In the genomic region with DNA sequence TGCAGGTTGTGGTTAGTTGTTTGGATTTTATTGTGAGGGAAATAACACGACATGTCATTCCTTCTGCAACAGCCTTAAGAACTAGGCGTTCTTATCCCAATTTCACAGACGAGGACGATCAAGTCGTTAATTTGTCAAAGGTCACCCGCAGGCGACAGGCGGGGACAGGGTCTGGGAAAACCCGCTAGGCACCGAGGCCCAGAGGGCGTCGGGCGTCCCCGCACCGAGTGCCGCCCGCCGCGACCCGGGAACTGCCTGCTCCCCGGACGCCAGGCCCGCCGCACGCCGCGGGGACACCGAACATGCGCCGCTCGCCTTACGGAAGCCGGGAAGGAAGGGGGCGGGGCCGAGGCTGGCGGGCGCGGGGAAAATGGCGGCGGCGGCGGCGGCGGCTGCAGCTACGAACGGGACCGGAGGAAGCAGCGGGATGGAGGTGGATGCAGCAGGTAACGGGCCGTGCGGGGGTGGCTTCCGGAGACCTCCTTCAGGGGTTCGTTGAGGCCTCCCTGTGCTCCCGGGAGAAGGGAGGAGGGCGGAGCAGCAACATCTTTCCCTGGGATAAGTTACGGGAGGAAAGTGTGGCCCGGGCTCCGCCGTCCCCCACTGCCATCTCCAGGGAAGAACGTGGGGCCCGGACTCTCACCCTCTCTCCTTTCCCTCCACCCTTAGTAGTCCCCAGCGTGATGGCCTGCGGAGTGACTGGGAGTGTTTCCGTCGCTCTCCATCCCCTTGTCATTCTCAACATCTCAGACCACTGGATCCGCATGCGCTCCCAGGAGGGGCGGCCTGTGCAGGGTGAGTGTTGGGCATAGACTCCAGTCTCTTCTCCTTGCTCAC, we compare ENCODE assay signal across 8 cellular contexts. TPM values are rescaled to one million over a fixed set of nuclear protein-coding genes. Genes with fewer than 3 reads are reported as not detected.
DNase-seq lines count a peak whose midpoint lies in the region; ATAC-seq, FAIRE-seq and TF ChIP-seq lines count a peak whose summit lies in the region.

Gene COPS6 (plus strand): TSS at position 349 of the 837 bp plus-strand sequence. CDS start 22 bp downstream, at position 371.

- H3K36me3 ChIP-seq in mammary epithelial cell (ENCODE audit: insufficient read depth, low read length) = peaks cover 27% of the 10 kb centered on the region

- peak within 1 kb of the TSS; percentile 91 for H3K4me2 ChIP-seq in mammary epithelial cell (ENCODE audit: insufficient read depth, low read depth, low read length)

- H3K9ac ChIP-seq in mammary epithelial cell (ENCODE audit: insufficient read depth, low read length) = peak within 1 kb of the TSS; percentile 79

- peaks cover 31% of the 10 kb centered on the region for H3K4me1 ChIP-seq in mammary epithelial cell (ENCODE audit: insufficient read depth, low read length)

- FAIRE-seq in D721Med (lab: Jason Lieb, UNC) (no peak), H54 (lab: Jason Lieb, UNC) (no peak)

- CTCF ChIA-PET in mammary epithelial cell (lab: Charles Lee; ENCODE audit: low non-redundant PET) = no interaction called here

- ATAC-seq in GM19397 (IDR thresholded peaks at IDR 0.05; ENCODE audit: unreplicated experiment) = no peak

- intact Hi-C loops in mammary epithelial cell (cut with micrococcal nuclease) = loop anchor here (1.0 kb wide), 1 partner anchor 8 kb away; the partner anchor contains the start of gene ZNF3

- peak within 1 kb of the TSS; percentile 69 for H3K27ac ChIP-seq in mammary epithelial cell (ENCODE audit: insufficient read depth, low read depth, low read length)
- H3K27ac ChIP-seq in skin epidermis = peak within 1 kb of the TSS; percentile 31 to 96 (median 89)

- DNase-seq in D721Med (ENCODE audit: insufficient read length, low spot score) (peak; percentile 72), H54 (ENCODE audit: insufficient read length, low spot score) (no peak), NCI-H2081 (lab: John Stamatoyannopoulos, UW) (peak; percentile 81 to 83), mammary epithelial cell (peak; percentile 77), iPS-NIHi11 (ENCODE audit: low spot score) (peak; percentile 90)

- WGBS in mammary epithelial cell (ENCODE audit: low coverage, missing lambda C conversion rate) = 2% methylated on average over 39 of the region's 68 CpGs

- dilution Hi-C loops in mammary epithelial cell (cut with HindIII; ENCODE audit: low sequenced_read_pairs) = no loop called here

- no peak for TF ChIP-seq CTCF in D721Med (IDR thresholded peaks at IDR 0.05; ENCODE audit: insufficient read depth, missing control alignments)
- no peak for TF ChIP-seq CTCF in WI38 (IDR thresholded peaks at IDR 0.05; ENCODE audit: low read depth, low read length)
- TF ChIP-seq CTCF in mammary epithelial cell (conservative IDR thresholded peaks at IDR 0.05 in 1 of 2, IDR thresholded peaks at IDR 0.05 in 1 of 2; ENCODE audit: extremely low read depth in 1 of 2, insufficient read depth in 1 of 2, low read depth in 1 of 2, low read length in 2 of 2) = no peak

- no peaks in the 10 kb centered on the region for H3K9me3 ChIP-seq in mammary epithelial cell (replicated peaks; ENCODE audit: insufficient read depth, low read length)

- peaks cover 28% of the 10 kb centered on the region for H3K79me2 ChIP-seq in mammary epithelial cell (ENCODE audit: insufficient read depth, low read length)

- peak within 1 kb of the TSS; percentile 95 for H2AFZ ChIP-seq in mammary epithelial cell (ENCODE audit: low read depth, low read length)

- TSS peak; percentile 12 for BruUV-seq in mammary epithelial cell (replicated peaks; lab: Mats Ljungman, UMichigan)

- TF ChIP-seq POLR2A in H54 (IDR thresholded peaks at IDR 0.05; ENCODE audit: low read depth, low read length) = peak; percentile 93

- H3K4me3 ChIP-seq in WI38 (ENCODE audit: low read depth, low read length) (peak within 1 kb of the TSS; percentile 76), mammary epithelial cell (replicated peaks in 1 of 3; ENCODE audit: insufficient read depth in 1 of 3, low read depth in 2 of 3, low read length in 3 of 3) (peak within 1 kb of the TSS; percentile 87 to 93 (median 92)), skin epidermis (peak within 1 kb of the TSS; percentile 60 to 83 (median 67))

- H3K27me3 ChIP-seq in mammary epithelial cell (ENCODE audit: insufficient read depth, low read length) = no peaks in the 10 kb centered on the region

- in situ Hi-C loops in mammary epithelial cell (cut with MboI; ENCODE audit: low sequenced_read_pairs in 2 of 2) = no loop called here

- no peaks in the 10 kb centered on the region for H4K20me1 ChIP-seq in mammary epithelial cell (ENCODE audit: insufficient read depth, low read length)

RNA-seq across cellular contexts. Expression of gene COPS6, which starts in this region (rescaled TPM):
- total RNA-seq in mammary epithelial cell = 100 to 1,000 TPM in 1 of 2 donors, 10 to 100 TPM in 1; 32.7 to 106 TPM
- polyA plus RNA-seq in mammary epithelial cell = 156 TPM
- 164 TPM for polyA minus RNA-seq in mammary epithelial cell
